ENCODE assay signal across 15 cellular contexts in the genomic region with DNA sequence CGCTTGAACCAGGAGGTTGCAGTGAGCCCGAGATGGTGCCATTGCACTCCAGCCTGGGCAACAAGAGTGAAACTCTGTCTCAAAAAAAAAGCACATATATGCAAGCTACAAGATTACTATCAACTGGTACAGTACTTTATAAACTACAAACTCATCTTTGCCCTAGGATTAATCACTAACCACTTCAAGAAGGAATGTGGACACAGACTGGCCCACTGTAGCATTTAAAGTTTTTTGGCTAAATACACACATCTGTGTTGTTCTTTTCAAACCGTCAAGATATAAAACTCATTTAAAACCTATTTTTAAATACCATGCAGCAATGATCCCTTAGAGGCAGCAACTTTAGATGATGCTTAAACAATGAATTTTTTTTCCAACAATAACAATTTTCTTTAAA.
"Had no signal": no experiment of that assay in that cellular context is flagged by ENCODE, and none has a peak within 500 bp of the region (broad histone marks: within the 10 kb centered on the region; RNA-seq: fewer than 3 reads in every experiment).

No MANE protein-coding gene starts in this region.

- DNase-seq: activated CD4-positive, alpha-beta memory T cell treated with anti-CD3 and anti-CD28 coated beads for 36 hours; activated naive CD4-positive, alpha-beta T cell treated with anti-CD3 and anti-CD28 coated beads, Interleukin-2, amount 50 U/mL, for 16 hours; activated T-cell treated with anti-CD3 and anti-CD28 coated beads, Interleukin-2, amount 50 U/mL, for 24 hours; adrenal gland; cortex of kidney; effector CD4-positive, alpha-beta T cell; esophagus squamous epithelium; posterior cingulate gyrus; stimulated activated CD4-positive, alpha-beta T cell treated with anti-CD3 and anti-CD28 coated beads, Interleukin-4, amount 100 ng/mL, for 1 hour; stimulated activated naive CD4-positive, alpha-beta T cell; tibial artery had no signal

- ATAC-seq: natural killer cell treated with Interleukin-12 subunit alpha and Interleukin-12 subunit beta and Interleukin-15 and Interleukin-18, amount 100 ng/mL, for 72 hours had no signal

- H3K36me3 ChIP-seq: adrenal gland, brain microvascular endothelial cell, esophagus squamous epithelium, tibial artery had no signal

- H3K4me1 ChIP-seq: adrenal gland had no signal

- H3K9me3 ChIP-seq: adrenal gland, esophagus squamous epithelium, tibial artery had no signal

- H3K27ac ChIP-seq: adrenal gland, brain microvascular endothelial cell, tibial artery, VCaP had no signal

- H3K4me3 ChIP-seq: adrenal gland, esophagus squamous epithelium, tibial artery had no signal

- H3K27me3 ChIP-seq: adrenal gland, brain microvascular endothelial cell, esophagus squamous epithelium, foreskin keratinocyte, tibial artery had no signal
